In the genomic region with DNA sequence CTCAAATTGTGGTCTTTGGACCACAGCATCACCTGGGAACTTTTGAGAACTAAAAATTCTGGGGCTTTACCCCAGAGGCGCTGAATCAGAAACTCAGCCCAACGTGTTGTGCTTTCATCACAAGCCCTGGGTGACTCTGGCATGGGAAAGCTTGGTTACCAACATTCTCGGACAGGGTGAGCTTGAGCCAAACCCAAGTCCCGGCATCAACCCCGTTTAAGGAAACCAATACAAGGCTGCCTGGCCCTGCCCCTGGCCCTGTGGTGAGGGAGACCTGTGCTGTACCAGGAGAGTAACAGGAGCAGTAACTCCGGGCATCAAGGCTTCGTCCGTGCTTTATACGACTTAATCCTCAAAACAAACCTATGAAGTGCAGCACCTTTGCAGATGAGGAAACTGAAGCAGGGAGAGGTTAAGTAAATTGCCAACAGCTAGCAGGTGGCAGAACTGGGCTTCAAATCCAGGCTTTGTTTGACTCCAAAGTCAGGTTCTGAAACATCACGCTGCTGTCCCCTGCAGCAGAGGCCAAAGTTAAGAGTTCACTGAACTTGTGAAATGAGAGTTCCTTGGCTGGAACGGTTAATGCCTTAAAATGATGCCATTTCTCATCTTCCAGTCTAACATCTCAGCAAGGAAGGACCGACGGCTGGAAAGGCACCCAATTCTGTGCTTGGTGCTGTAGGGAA, we compare ENCODE assay signal across 16 cellular contexts.
DNase-seq lines count a peak whose midpoint lies in the region; ATAC-seq and TF ChIP-seq lines count a peak whose summit lies in the region.
"Had no signal": no experiment of that assay in that cellular context is flagged by ENCODE, and none has a peak within 500 bp of the region (broad histone marks: within the 10 kb centered on the region; RNA-seq: fewer than 3 reads in every experiment).

No MANE protein-coding gene starts in this region.

- TF ChIP-seq EP300 in esophagus muscularis mucosa (IDR thresholded peaks at IDR 0.05), result no peak

- H3K27me3 ChIP-seq in esophagus muscularis mucosa, result no peaks in the 10 kb centered on the region
- no peaks in the 10 kb centered on the region for H3K27me3 ChIP-seq in gastrocnemius medialis
- no peaks in the 10 kb centered on the region for H3K27me3 ChIP-seq in uterus

- H3K36me3 ChIP-seq in esophagus muscularis mucosa (peaks cover 21 to 71% (median 41%) of the 10 kb centered on the region in 4 donors), gastrocnemius medialis (peaks cover 0 to 19% of the 10 kb centered on the region in 2 donors), uterus (no peaks in the 10 kb centered on the region)

- intact Hi-C loops in esophagus muscularis mucosa (cut with DNase I), result no loop called here
- intact Hi-C loops in gastrocnemius medialis (cut with DNase I; ENCODE audit: low total_unique reads), result no loop called here
- intact Hi-C loops in uterus (cut with DNase I; ENCODE audit: low total_unique reads), result no loop called here

- no peaks in the 10 kb centered on the region for H3K9me3 ChIP-seq in esophagus muscularis mucosa
- H3K9me3 ChIP-seq in gastrocnemius medialis, result no peaks in the 10 kb centered on the region
- H3K9me3 ChIP-seq in uterus, result no peaks in the 10 kb centered on the region

- H3K27ac ChIP-seq in coronary artery, result peak overlapping the region; percentile 76 to 85
- H3K27ac ChIP-seq in esophagus muscularis mucosa (replicated peaks in 1 of 4), result peak overlapping the region in 3 of 4 donors; percentile 78 to 88 (median 81)
- peak overlapping the region; percentile 74 to 88 (median 81) for H3K27ac ChIP-seq in gastrocnemius medialis
- peak overlapping the region; percentile 69 to 83 for H3K27ac ChIP-seq in uterus

- in situ Hi-C loops in gastrocnemius medialis (cut with MboI; ENCODE audit: low sequenced_read_pairs in 4 of 4), result loop anchor here in 2 of 4 donors (10.0 kb wide), 2 partner anchors 186 to 236 kb away; a partner anchor contains a TSS

- H3K4me3 ChIP-seq in coronary artery (no peak overlapping the region), esophagus muscularis mucosa (no peak overlapping the region), gastrocnemius medialis (no peak overlapping the region), uterus (no peak overlapping the region)

- no peak for DNase-seq in coronary artery (ENCODE audit: low spot score)
- DNase-seq in esophagus muscularis mucosa (ENCODE audit: extremely low spot score), result no peak
- no peak for DNase-seq in gastrocnemius medialis
- DNase-seq in uterus, result no peak
- no peak for DNase-seq in iPS-NIHi7 (ENCODE audit: extremely low spot score)
- DNase-seq in CD1c-positive myeloid dendritic cell (ENCODE audit: extremely low spot score), result no peak
- DNase-seq: CD4-positive, CD25-positive, alpha-beta regulatory T cell; DMS53; HFFc6; NCI-H1092; NCI-H146; NCI-H2081; NCI-H510A; NCI-H82; PC-3 had no signal

- no peak for ATAC-seq in gastrocnemius medialis
- ATAC-seq in HG03139 (IDR thresholded peaks at IDR 0.05; ENCODE audit: unreplicated experiment), result no peak
- ATAC-seq: PC-3 had no signal

- TF ChIP-seq POLR2A in esophagus muscularis mucosa (IDR thresholded peaks at IDR 0.05; ENCODE audit: low read depth), result no peak
- no peak for TF ChIP-seq POLR2A in gastrocnemius medialis (IDR thresholded peaks at IDR 0.05)
- no peak for TF ChIP-seq POLR2A in uterus (IDR thresholded peaks at IDR 0.05)

- 82% methylated on average over 13 of the region's 13 CpGs for whole genome bisulfite sequencing in esophagus muscularis mucosa

- H3K4me1 ChIP-seq in esophagus muscularis mucosa (peaks cover 46 to 68% (median 52%) of the 10 kb centered on the region in 4 donors), gastrocnemius medialis (peaks cover 22 to 40% of the 10 kb centered on the region in 2 donors), uterus (no peaks in the 10 kb centered on the region)

- TF ChIP-seq CTCF in coronary artery (IDR thresholded peaks at IDR 0.05), result no peak
- TF ChIP-seq CTCF in esophagus muscularis mucosa (IDR thresholded peaks at IDR 0.05), result no peak
- TF ChIP-seq CTCF in gastrocnemius medialis (IDR thresholded peaks at IDR 0.05 in 4 of 5, conservative IDR thresholded peaks at IDR 0.05 in 1 of 5), result no peak
- TF ChIP-seq CTCF in uterus (IDR thresholded peaks at IDR 0.05), result no peak
